ENCODE assay signal across 23 cellular contexts in genomic region chr3:71671176-71671845, GRCh38. TPM values are rescaled to one million over a fixed set of nuclear protein-coding genes. Genes with fewer than 3 reads are reported as not detected.
A peak's percentile ranks its signal among the peaks of the same experiment; 100 is the strongest.
DNase-seq lines count a peak whose midpoint lies in the region; ATAC-seq and TF ChIP-seq lines count a peak whose summit lies in the region.
"Had no signal": no experiment of that assay in that cellular context is flagged by ENCODE, and none has a peak within 500 bp of the region (broad histone marks: within the 10 kb centered on the region; RNA-seq: fewer than 3 reads in every experiment).

No MANE protein-coding gene starts in this region.

- H3K9me2 ChIP-seq in hepatocyte (replicated peaks; ENCODE audit: insufficient read depth), result no peaks in the 10 kb centered on the region

- TF ChIP-seq EP300 in sigmoid colon (IDR thresholded peaks at IDR 0.05), result no peak

- no peak overlapping the region for H2AFZ ChIP-seq in hepatocyte

- no peaks in the 10 kb centered on the region for H4K20me1 ChIP-seq in hepatocyte (ENCODE audit: insufficient read depth, poor library complexity, severe bottlenecking)
- H4K20me1 ChIP-seq: BLaER1 treated with 17β-estradiol and CSF1 and Interleukin-3, amounts not matched to agents 10 nM and 100 nM had no signal

- peak overlapping the region in 3 of 4 donors; percentile 41 to 66 (median 64) for H3K27ac ChIP-seq in sigmoid colon
- H3K27ac ChIP-seq in hepatocyte, result no peak overlapping the region
- H3K27ac ChIP-seq: A549; BLaER1 treated with 17β-estradiol and CSF1 and Interleukin-3, amounts not matched to agents 10 nM and 100 nM had no signal

- H3K79me2 ChIP-seq in hepatocyte, result no peaks in the 10 kb centered on the region

- H3K9me3 ChIP-seq in T-helper 17 cell (ENCODE audit: control insufficient read depth, low read length, poor library complexity, severe bottlenecking), result no peaks in the 10 kb centered on the region
- H3K9me3 ChIP-seq in sigmoid colon, result no peaks in the 10 kb centered on the region
- H3K9me3 ChIP-seq in hepatocyte (ENCODE audit: low read depth), result no peaks in the 10 kb centered on the region
- H3K9me3 ChIP-seq: A549, BE2C had no signal

- TF ChIP-seq POLR2A in sigmoid colon (IDR thresholded peaks at IDR 0.05), result no peak

- H3K4me3 Mint-ChIP-seq in T-helper 17 cell, result no peak overlapping the region
- H3K4me3 Mint-ChIP-seq in mesothelial cell of epicardium, result no peak overlapping the region
- H3K4me3 Mint-ChIP-seq in progenitor cell of endocrine pancreas (ENCODE audit: low read depth), result no peak overlapping the region
- no peak overlapping the region for H3K4me3 Mint-ChIP-seq in activated naive CD4-positive, alpha-beta T cell treated with anti-CD3 and anti-CD28 coated beads, Interleukin-2, amount 10 ng/mL, durations not matched to agents 7 days and 5 days
- H3K4me3 Mint-ChIP-seq: CD14-positive monocyte; CD4-positive, alpha-beta T cell; CD8-positive, alpha-beta memory T cell had no signal

- DNase-seq in T-helper 17 cell (no peak), mesothelial cell of epicardium (ENCODE audit: low spot score in 2 of 2, unreplicated experiment in 2 of 2) (no peak), sigmoid colon (peak; percentile 63), hepatocyte (ENCODE audit: low spot score) (no peak), progenitor cell of endocrine pancreas (ENCODE audit: low spot score, unreplicated experiment) (no peak)
- no peak for DNase-seq in activated naive CD4-positive, alpha-beta T cell treated with anti-CD3 and anti-CD28 coated beads, Interleukin-2, amount 10 ng/mL, durations not matched to agents 7 days and 5 days
- DNase-seq: 8988T; ACHN; AML-193; BE2C; CD4-positive, alpha-beta T cell; CD8-positive, alpha-beta memory T cell; DMS 273 treated with DMSO at 0.1 percent for 48 hours; DMS79; EL; GDM1; GOT3; H7; HCEC 1CT had no signal

- H3K4me2 ChIP-seq in hepatocyte, result no peak overlapping the region
- H3K4me2 ChIP-seq: A549; BLaER1 treated with 17β-estradiol and CSF1 and Interleukin-3, amounts not matched to agents 10 nM and 100 nM had no signal

- H3K4me1 Mint-ChIP-seq in T-helper 17 cell (no peaks in the 10 kb centered on the region), mesothelial cell of epicardium (peaks cover 22% of the 10 kb centered on the region), progenitor cell of endocrine pancreas (ENCODE audit: low read depth) (peaks cover 11% of the 10 kb centered on the region)
- no peaks in the 10 kb centered on the region for H3K4me1 Mint-ChIP-seq in activated naive CD4-positive, alpha-beta T cell treated with anti-CD3 and anti-CD28 coated beads, Interleukin-2, amount 10 ng/mL, durations not matched to agents 7 days and 5 days
- H3K4me1 Mint-ChIP-seq: CD14-positive monocyte had no signal

- H3K36me3 Mint-ChIP-seq in T-helper 17 cell (ENCODE audit: low read depth) (peaks cover 3% of the 10 kb centered on the region), mesothelial cell of epicardium (peaks cover 11% of the 10 kb centered on the region), progenitor cell of endocrine pancreas (ENCODE audit: insufficient read depth) (no peaks in the 10 kb centered on the region)
- H3K36me3 Mint-ChIP-seq in activated naive CD4-positive, alpha-beta T cell treated with anti-CD3 and anti-CD28 coated beads, Interleukin-2, amount 10 ng/mL, durations not matched to agents 7 days and 5 days, result peaks cover 10% of the 10 kb centered on the region

- H3K27me3 Mint-ChIP-seq in T-helper 17 cell (no peaks in the 10 kb centered on the region), mesothelial cell of epicardium (ENCODE audit: low read depth) (no peaks in the 10 kb centered on the region), progenitor cell of endocrine pancreas (peaks cover 29% of the 10 kb centered on the region)
- H3K27me3 Mint-ChIP-seq in activated naive CD4-positive, alpha-beta T cell treated with anti-CD3 and anti-CD28 coated beads, Interleukin-2, amount 10 ng/mL, durations not matched to agents 7 days and 5 days, result no peaks in the 10 kb centered on the region
- H3K27me3 Mint-ChIP-seq: CD4-positive, alpha-beta T cell; CD8-positive, alpha-beta memory T cell had no signal

- no peak for ATAC-seq in T-helper 17 cell
- ATAC-seq: A549, GM12878 had no signal

- whole genome bisulfite sequencing in sigmoid colon, 2 donors, result 90 to 93% methylated on average over 19 of the region's 19 CpGs
- WGBS in hepatocyte (ENCODE audit: low lambda C conversion rate, missing lambda C conversion rate), result 84% methylated on average over 19 of the region's 19 CpGs

- H3K9me3 Mint-ChIP-seq in mesothelial cell of epicardium (peaks cover 17% of the 10 kb centered on the region), progenitor cell of endocrine pancreas (ENCODE audit: low read depth) (peaks cover 13% of the 10 kb centered on the region)
- H3K9me3 Mint-ChIP-seq in activated naive CD4-positive, alpha-beta T cell treated with anti-CD3 and anti-CD28 coated beads, Interleukin-2, amount 10 ng/mL, durations not matched to agents 7 days and 5 days, result peaks cover under 1% of the 10 kb centered on the region
- H3K9me3 Mint-ChIP-seq: CD4-positive, alpha-beta T cell had no signal

- H3K4me1 ChIP-seq in sigmoid colon (peaks cover 0 to 17% (median 15%) of the 10 kb centered on the region in 4 donors), hepatocyte (ENCODE audit: insufficient read depth) (peaks cover 7% of the 10 kb centered on the region)
- H3K4me1 ChIP-seq: A549; BE2C; BLaER1 treated with 17β-estradiol and CSF1 and Interleukin-3, amounts not matched to agents 10 nM and 100 nM had no signal

- no peak for TF ChIP-seq CTCF in mesothelial cell of epicardium (IDR thresholded peaks at IDR 0.05; ENCODE audit: unreplicated experiment)
- TF ChIP-seq CTCF in sigmoid colon (IDR thresholded peaks at IDR 0.05), result no peak
- TF ChIP-seq CTCF in hepatocyte (IDR thresholded peaks at IDR 0.05; ENCODE audit: poor library complexity), result no peak
- TF ChIP-seq CTCF in progenitor cell of endocrine pancreas (IDR thresholded peaks at IDR 0.05; ENCODE audit: unreplicated experiment), result no peak

- H3K27me3 ChIP-seq in sigmoid colon (no peaks in the 10 kb centered on the region), hepatocyte (no peaks in the 10 kb centered on the region)
- H3K27me3 ChIP-seq: BE2C; BLaER1 treated with 17β-estradiol and CSF1 and Interleukin-3, amounts not matched to agents 10 nM and 100 nM had no signal

- CTCF ChIA-PET in activated naive CD4-positive, alpha-beta T cell treated with anti-CD3 and anti-CD28 coated beads, Interleukin-2, amount 10 ng/mL, durations not matched to agents 7 days and 5 days (lab: Charles Lee), result no interaction called here

- H3K27ac Mint-ChIP-seq in T-helper 17 cell (peak overlapping the region; percentile 63), mesothelial cell of epicardium (peak overlapping the region; percentile 12), progenitor cell of endocrine pancreas (no peak overlapping the region)
- no peak overlapping the region for H3K27ac Mint-ChIP-seq in activated naive CD4-positive, alpha-beta T cell treated with anti-CD3 and anti-CD28 coated beads, Interleukin-2, amount 10 ng/mL, durations not matched to agents 7 days and 5 days

- H3K36me3 ChIP-seq in sigmoid colon (no peaks in the 10 kb centered on the region), hepatocyte (replicated peaks; ENCODE audit: insufficient read depth, low read depth) (no peaks in the 10 kb centered on the region)
- H3K36me3 ChIP-seq: BE2C; BLaER1 treated with 17β-estradiol and CSF1 and Interleukin-3, amounts not matched to agents 10 nM and 100 nM had no signal

- intact Hi-C loops in sigmoid colon (cut with DNase I), result no loop called here

- H3K4me3 ChIP-seq in sigmoid colon, result no peak overlapping the region
- H3K4me3 ChIP-seq in hepatocyte, result no peak overlapping the region
- H3K4me3 ChIP-seq: A549; BLaER1 treated with 17β-estradiol and CSF1 and Interleukin-3, amounts not matched to agents 10 nM and 100 nM; GM12878 had no signal

RNA-seq across cellular contexts. Expression of gene EIF4E3, which starts 53.9 kb away (rescaled TPM):
- total RNA-seq in T-helper 17 cell (10 to 100 TPM; 41.4 to 63.7 TPM), mesothelial cell of epicardium (9.9 to 10.9 TPM (median 9.9 TPM) in 3 replicates), sigmoid colon (10 to 100 TPM; 24.7 to 35.3 (median 31.8) TPM), hepatocyte (4.1 and 5.4 TPM in 2 replicates), progenitor cell of endocrine pancreas (11.9 and 12.1 TPM in 2 replicates)
- polyA plus RNA-seq in sigmoid colon (10 to 100 TPM; 14.8 to 31.2 (median 30.1) TPM), hepatocyte (6.6 and 7.4 TPM in 2 replicates)

Comparison
In these comparisons a context has a peak if more than half of its experiments do, and no peak if none do; other contexts are left out.
1. H3K27ac Mint-ChIP-seq: peak in T-helper 17 cell (single experiment) and mesothelial cell of epicardium (single experiment); none in progenitor cell of endocrine pancreas (single experiment) and activated naive CD4-positive, alpha-beta T cell treated with anti-CD3 and anti-CD28 coated beads, Interleukin-2, amount 10 ng/mL, durations not matched to agents 7 days and 5 days (single experiment).